ENCODE assay signal across 7 cellular contexts in genomic region chr3:4914464-4914863, GRCh38.
"Had no signal": no experiment of that assay in that cellular context is flagged by ENCODE, and none has a peak within 500 bp of the region (broad histone marks: within the 10 kb centered on the region; RNA-seq: fewer than 3 reads in every experiment).

No MANE protein-coding gene starts in this region.

- H3K27me3 Mint-ChIP-seq: IgD-negative memory B cell had no signal

- H3K27ac Mint-ChIP-seq: IgD-negative memory B cell had no signal

- H3K4me1 Mint-ChIP-seq: IgD-negative memory B cell had no signal

- H3K4me3 Mint-ChIP-seq: IgD-negative memory B cell had no signal

- H3K27ac ChIP-seq: HL-60 had no signal

- ATAC-seq: K562 had no signal

- FAIRE-seq: HTR-8/SVneo, K562 had no signal

- DNase-seq: IMR-90, KBM-7, KG1 had no signal

- H3K4me3 ChIP-seq: K562 had no signal
